In genomic region chr5:4080370-4080769, GRCh38 we compare ENCODE assay signal across 27 cellular contexts.
"Had no signal": no experiment of that assay in that cellular context is flagged by ENCODE, and none has a peak within 500 bp of the region (broad histone marks: within the 10 kb centered on the region; RNA-seq: fewer than 3 reads in every experiment).

No MANE protein-coding gene starts in this region.

- H3K4me3 Mint-ChIP-seq: effector memory CD8-positive, alpha-beta T cell; memory B cell; mesothelial cell of epicardium; nephron; stimulated activated naive CD8-positive, alpha-beta T cell treated with anti-CD3 and anti-CD28 coated beads, Interleukin-15, amount 100 ng/mL, for 72 hours had no signal

- H3K36me3 Mint-ChIP-seq: memory B cell, naive B cell had no signal

- H3K4me3 ChIP-seq: lung, mucosa of descending colon, smooth muscle cell, suprapubic skin, transverse colon, vagina had no signal

- FAIRE-seq: endometrium, frontal cortex, kidney had no signal

- H3K27me3 Mint-ChIP-seq: effector memory CD8-positive, alpha-beta T cell; memory B cell; naive B cell; stimulated activated naive CD8-positive, alpha-beta T cell treated with anti-CD3 and anti-CD28 coated beads, Interleukin-15, amount 100 ng/mL, for 72 hours had no signal

- H3K27ac ChIP-seq: parathyroid adenoma, suprapubic skin, transverse colon, vagina had no signal

- DNase-seq: cortex of kidney; effector memory CD8-positive, alpha-beta T cell; erythroblast; head of caudate nucleus; kidney; mucosa of descending colon; naive B cell; stimulated activated CD4-positive, alpha-beta T cell treated with anti-CD3 and anti-CD28 coated beads, Interleukin-12 subunit alpha, Interleukin-12 subunit beta, amount 100 ng/mL, for 4 hours; stimulated activated CD4-positive, alpha-beta T cell treated with anti-CD3 and anti-CD28 coated beads, Interleukin-1b, Interleukin-23, amount 100 ng/mL, for 48 hours; stimulated activated CD4-positive, alpha-beta T cell treated with anti-CD3 and anti-CD28 coated beads, Interleukin-4, amount 100 ng/mL, for 1 hour; stimulated activated CD8-positive, alpha-beta memory T cell treated with anti-CD3 and anti-CD28 coated beads, Interleukin-4, amount 100 ng/mL, for 48 hours; stimulated activated naive CD4-positive, alpha-beta T cell; stimulated activated naive CD8-positive, alpha-beta T cell treated with anti-CD3 and anti-CD28 coated beads, Interleukin-15, amount 100 ng/mL, for 72 hours; transverse colon had no signal

- H3K27ac Mint-ChIP-seq: effector memory CD8-positive, alpha-beta T cell; memory B cell; naive B cell; nephron; progenitor cell of endocrine pancreas; stimulated activated naive CD8-positive, alpha-beta T cell treated with anti-CD3 and anti-CD28 coated beads, Interleukin-15, amount 100 ng/mL, for 72 hours had no signal

- H3K9me3 ChIP-seq: suprapubic skin, transverse colon, vagina had no signal

- H3K4me1 Mint-ChIP-seq: memory B cell; naive B cell; stimulated activated naive CD8-positive, alpha-beta T cell treated with anti-CD3 and anti-CD28 coated beads, Interleukin-15, amount 100 ng/mL, for 72 hours had no signal

- ATAC-seq: effector memory CD8-positive, alpha-beta T cell; left lobe of liver; mucosa of descending colon; sciatic nerve; stimulated activated naive CD8-positive, alpha-beta T cell treated with anti-CD3 and anti-CD28 coated beads, Interleukin-15, amount 100 ng/mL, for 72 hours had no signal

- H3K36me3 ChIP-seq: suprapubic skin, transverse colon, vagina had no signal

- H3K4me1 ChIP-seq: parathyroid adenoma, suprapubic skin, transverse colon, vagina had no signal

- H3K27me3 ChIP-seq: suprapubic skin, transverse colon, vagina had no signal
